Comparison of ENCODE assay signal across 16 cellular contexts in genomic region chr5:50738864-50739263, GRCh38.
"Had no signal": no experiment of that assay in that cellular context is flagged by ENCODE, and none has a peak within 500 bp of the region (broad histone marks: within the 10 kb centered on the region; RNA-seq: fewer than 3 reads in every experiment).

No MANE protein-coding gene starts in this region.

- H3K27ac Mint-ChIP-seq: dendritic cell treated with granulocyte-macrophage colony-stimulating factor and Interleukin-4, amounts not matched to agents 40 ng/mL and 50 ng/mL, for 4 days; nephron progenitor cell had no signal

- H3K4me3 ChIP-seq: hepatocyte, ovary, sigmoid colon, transverse colon had no signal

- H3K4me2 ChIP-seq: hepatocyte had no signal

- H3K4me1 ChIP-seq: transverse colon had no signal

- H3K27me3 ChIP-seq: hepatocyte, ovary, sigmoid colon, transverse colon had no signal

- H3K4me3 Mint-ChIP-seq: dendritic cell treated with granulocyte-macrophage colony-stimulating factor and Interleukin-4, amounts not matched to agents 40 ng/mL and 50 ng/mL, for 4 days; nephron progenitor cell had no signal

- H2AFZ ChIP-seq: hepatocyte had no signal

- H3K9me3 ChIP-seq: ovary, sigmoid colon, transverse colon had no signal

- H3K36me3 ChIP-seq: ovary, sigmoid colon had no signal

- H3K27ac ChIP-seq: hepatocyte, ovary, sigmoid colon, transverse colon had no signal

- DNase-seq: activated CD4-positive, alpha-beta T cell treated with anti-CD3 and anti-CD28 coated beads for 1 hour; activated CD4-positive, alpha-beta T cell treated with anti-CD3 and anti-CD28 coated beads, Interleukin-2, amount 50 U/mL, for 48 hours; activated CD8-positive, alpha-beta memory T cell treated with anti-CD3 and anti-CD28 coated beads, Interleukin-2, amount 50 U/mL, for 48 hours; activated naive CD4-positive, alpha-beta T cell treated with Interleukin-2 at 50 U/mL for 16 hours; central memory CD4-positive, alpha-beta T cell; effector memory CD8-positive, alpha-beta T cell; left colon; nephron progenitor cell; ovary; sigmoid colon; stimulated activated CD4-positive, alpha-beta T cell treated with anti-CD3 and anti-CD28 coated beads, Interleukin-12 subunit alpha, Interleukin-12 subunit beta, amount 100 ng/mL, for 4 hours; stimulated activated naive CD4-positive, alpha-beta T cell; substantia nigra; transverse colon had no signal

- H3K27me3 Mint-ChIP-seq: dendritic cell treated with granulocyte-macrophage colony-stimulating factor and Interleukin-4, amounts not matched to agents 40 ng/mL and 50 ng/mL, for 4 days; effector memory CD8-positive, alpha-beta T cell had no signal

- ATAC-seq: effector memory CD8-positive, alpha-beta T cell; left colon had no signal

- H3K9me3 Mint-ChIP-seq: dendritic cell treated with granulocyte-macrophage colony-stimulating factor and Interleukin-4, amounts not matched to agents 40 ng/mL and 50 ng/mL, for 4 days; nephron progenitor cell had no signal
